ENCODE assay signal across 39 cellular contexts in genomic region chr5:168702511-168702910, GRCh38.
"Had no signal": no experiment of that assay in that cellular context is flagged by ENCODE, and none has a peak within 500 bp of the region (broad histone marks: within the 10 kb centered on the region; RNA-seq: fewer than 3 reads in every experiment).

No MANE protein-coding gene starts in this region.

- H3K4me1 Mint-ChIP-seq: activated naive CD4-positive, alpha-beta T cell treated with anti-CD3 and anti-CD28 coated beads, Interleukin-2, amount 10 ng/mL, durations not matched to agents 7 days and 5 days; activated naive CD4-positive, alpha-beta T cell treated with anti-CD3 and anti-CD28 coated beads, Interleukin-2, amount 50 U/mL, for 24 hours; activated naive CD8-positive, alpha-beta T cell treated with anti-CD3 and anti-CD28 coated beads for 36 hours; activated naive CD8-positive, alpha-beta T cell treated with anti-CD3 and anti-CD28 coated beads, Interleukin-2, amount 10 ng/mL, durations not matched to agents 7 days and 5 days; activated naive CD8-positive, alpha-beta T cell treated with anti-CD3 and anti-CD28 coated beads, Interleukin-2, amount 50 U/mL, for 24 hours; activated T-helper 17 cell treated with anti-CD3 and anti-CD28 coated beads, Interleukin-2, amount 50 U/mL, for 72 hours; central memory CD8-positive, alpha-beta T cell had no signal

- ATAC-seq: activated naive CD4-positive, alpha-beta T cell treated with anti-CD3 and anti-CD28 coated beads, Interleukin-2, amount 50 U/mL, for 72 hours; activated naive CD8-positive, alpha-beta T cell treated with anti-CD3 and anti-CD28 coated beads, Interleukin-2, amount 50 U/mL, for 24 hours; activated T-cell treated with anti-CD3 and anti-CD28 coated beads, Interleukin-2, amount 50 U/mL, for 4 hours; activated T-cell treated with anti-CD3 and anti-CD28 coated beads, Interleukin-2, amount 50 U/mL, for 72 hours; activated T-helper 17 cell treated with anti-CD3 and anti-CD28 coated beads, Interleukin-2, amount 50 U/mL, for 72 hours; body of pancreas had no signal

- H3K4me1 ChIP-seq: body of pancreas had no signal

- H3K4me3 Mint-ChIP-seq: activated naive CD4-positive, alpha-beta T cell treated with anti-CD3 and anti-CD28 coated beads for 36 hours; activated naive CD4-positive, alpha-beta T cell treated with anti-CD3 and anti-CD28 coated beads, Interleukin-2, amount 10 ng/mL, durations not matched to agents 7 days and 5 days; activated naive CD4-positive, alpha-beta T cell treated with anti-CD3 and anti-CD28 coated beads, Interleukin-2, amount 50 U/mL, for 24 hours; activated naive CD8-positive, alpha-beta T cell; activated naive CD8-positive, alpha-beta T cell treated with anti-CD3 and anti-CD28 coated beads for 36 hours; activated naive CD8-positive, alpha-beta T cell treated with anti-CD3 and anti-CD28 coated beads, Interleukin-2, amount 10 ng/mL, durations not matched to agents 7 days and 5 days; activated naive CD8-positive, alpha-beta T cell treated with anti-CD3 and anti-CD28 coated beads, Interleukin-2, amount 50 U/mL, for 24 hours; activated T-cell treated with anti-CD3 and anti-CD28 coated beads, Interleukin-2, amount 50 U/mL, for 24 hours; activated T-cell treated with anti-CD3 and anti-CD28 coated beads, Interleukin-2, amount 50 U/mL, for 4 hours; activated T-cell treated with anti-CD3 and anti-CD28 coated beads, Interleukin-2, amount 50 U/mL, for 72 hours; activated T-helper 1 cell treated with anti-CD3 and anti-CD28 coated beads, Interleukin-12 subunit alpha, Interleukin-12 subunit beta, Interleukin-2, Interleukin-4 antibody, amounts not matched to agents 30 ng/mL and 10 ng/mL and 1 ng/mL, durations not matched to agents 14 hours and 24 hours and 36 hours; activated T-helper 17 cell treated with anti-CD3 and anti-CD28 coated beads, Interleukin-2, amount 50 U/mL, for 72 hours; brain; central memory CD8-positive, alpha-beta T cell had no signal

- H3K9me3 Mint-ChIP-seq: activated naive CD4-positive, alpha-beta T cell treated with anti-CD3 and anti-CD28 coated beads for 36 hours; activated naive CD4-positive, alpha-beta T cell treated with anti-CD3 and anti-CD28 coated beads, Interleukin-2, amount 10 ng/mL, durations not matched to agents 7 days and 5 days; activated naive CD4-positive, alpha-beta T cell treated with anti-CD3 and anti-CD28 coated beads, Interleukin-2, amount 50 U/mL, for 24 hours; activated naive CD4-positive, alpha-beta T cell treated with anti-CD3 and anti-CD28 coated beads, Interleukin-2, amount 50 U/mL, for 72 hours; activated naive CD8-positive, alpha-beta T cell treated with anti-CD3 and anti-CD28 coated beads for 36 hours; activated naive CD8-positive, alpha-beta T cell treated with anti-CD3 and anti-CD28 coated beads, Interleukin-2, amount 10 ng/mL, durations not matched to agents 7 days and 5 days; activated naive CD8-positive, alpha-beta T cell treated with anti-CD3 and anti-CD28 coated beads, Interleukin-2, amount 50 U/mL, for 24 hours; activated T-cell treated with anti-CD3 and anti-CD28 coated beads, Interleukin-2, amount 50 U/mL, for 24 hours; activated T-cell treated with anti-CD3 and anti-CD28 coated beads, Interleukin-2, amount 50 U/mL, for 4 hours; activated T-cell treated with anti-CD3 and anti-CD28 coated beads, Interleukin-2, amount 50 U/mL, for 72 hours; activated T-helper 1 cell treated with anti-CD3 and anti-CD28 coated beads, Interleukin-12 subunit alpha, Interleukin-12 subunit beta, Interleukin-2, Interleukin-4 antibody, amounts not matched to agents 30 ng/mL and 10 ng/mL and 1 ng/mL, durations not matched to agents 14 hours and 24 hours and 36 hours; activated T-helper 17 cell treated with anti-CD3 and anti-CD28 coated beads, Interleukin-2, amount 50 U/mL, for 72 hours; activated T-helper 2 cell treated with anti-CD3 and anti-CD28 coated beads, Interferon-gamma antibody, Interleukin-2, Interleukin-4, amounts not matched to agents 10 μg/mL and 5 μg/mL and 100 μg/mL, durations not matched to agents 14 hours and 24 hours and 36 hours; brain; central memory CD8-positive, alpha-beta T cell had no signal

- DNase-seq: activated effector memory CD4-positive, alpha-beta T cell treated with anti-CD3 and anti-CD28 coated beads, Interleukin-2, amount 50 U/mL, for 16 hours; activated effector memory CD4-positive, alpha-beta T cell treated with Interleukin-2 at 50 U/mL for 16 hours; activated gamma-delta T cell; activated gamma-delta T cell treated with Interleukin-2 at 50 U/mL for 16 hours; activated naive CD4-positive, alpha-beta T cell; activated naive CD4-positive, alpha-beta T cell treated with anti-CD3 and anti-CD28 coated beads for 36 hours; activated naive CD4-positive, alpha-beta T cell treated with anti-CD3 and anti-CD28 coated beads, Interleukin-2, amount 10 ng/mL, durations not matched to agents 7 days and 5 days; activated naive CD4-positive, alpha-beta T cell treated with Interleukin-2 at 50 U/mL for 16 hours; activated naive CD8-positive, alpha-beta T cell treated with anti-CD3 and anti-CD28 coated beads for 36 hours; activated naive CD8-positive, alpha-beta T cell treated with anti-CD3 and anti-CD28 coated beads, Interleukin-2, amount 10 ng/mL, durations not matched to agents 7 days and 5 days; activated naive CD8-positive, alpha-beta T cell treated with anti-CD3 and anti-CD28 coated beads, Interleukin-2, amount 50 U/mL, for 24 hours; activated T-cell treated with anti-CD3 and anti-CD28 coated beads, Interleukin-2, amount 50 U/mL, for 1 hour; activated T-cell treated with anti-CD3 and anti-CD28 coated beads, Interleukin-2, amount 50 U/mL, for 24 hours; activated T-cell treated with anti-CD3 and anti-CD28 coated beads, Interleukin-2, amount 50 U/mL, for 4 hours; activated T-cell treated with anti-CD3 and anti-CD28 coated beads, Interleukin-2, amount 50 U/mL, for 48 hours; activated T-cell treated with anti-CD3 and anti-CD28 coated beads, Interleukin-2, amount 50 U/mL, for 72 hours; adrenal gland; amniotic stem cell; amygdala; anterior cingulate cortex; aorta; body of pancreas; brain microvascular endothelial cell; caudate nucleus; central memory CD4-positive, alpha-beta T cell; cerebellar nuclear complex had no signal

- H3K36me3 ChIP-seq: adrenal gland, brain microvascular endothelial cell, breast epithelium had no signal

- H3K27me3 ChIP-seq: adrenal gland, ascending aorta, body of pancreas, brain microvascular endothelial cell, breast epithelium, cardiac muscle cell had no signal

- H3K36me3 Mint-ChIP-seq: activated naive CD4-positive, alpha-beta T cell treated with anti-CD3 and anti-CD28 coated beads, Interleukin-2, amount 10 ng/mL, durations not matched to agents 7 days and 5 days; activated naive CD4-positive, alpha-beta T cell treated with anti-CD3 and anti-CD28 coated beads, Interleukin-2, amount 50 U/mL, for 24 hours; activated naive CD4-positive, alpha-beta T cell treated with anti-CD3 and anti-CD28 coated beads, Interleukin-2, amount 50 U/mL, for 72 hours; activated naive CD8-positive, alpha-beta T cell; activated naive CD8-positive, alpha-beta T cell treated with anti-CD3 and anti-CD28 coated beads for 36 hours; activated naive CD8-positive, alpha-beta T cell treated with anti-CD3 and anti-CD28 coated beads, Interleukin-2, amount 10 ng/mL, durations not matched to agents 7 days and 5 days; brain had no signal

- H3K9me3 ChIP-seq: adrenal gland, ascending aorta, body of pancreas, breast epithelium had no signal

- H3K27ac Mint-ChIP-seq: activated naive CD4-positive, alpha-beta T cell treated with anti-CD3 and anti-CD28 coated beads for 36 hours; activated naive CD4-positive, alpha-beta T cell treated with anti-CD3 and anti-CD28 coated beads, Interleukin-2, amount 10 ng/mL, durations not matched to agents 7 days and 5 days; activated naive CD4-positive, alpha-beta T cell treated with anti-CD3 and anti-CD28 coated beads, Interleukin-2, amount 50 U/mL, for 24 hours; activated naive CD8-positive, alpha-beta T cell; activated naive CD8-positive, alpha-beta T cell treated with anti-CD3 and anti-CD28 coated beads for 36 hours; activated naive CD8-positive, alpha-beta T cell treated with anti-CD3 and anti-CD28 coated beads, Interleukin-2, amount 10 ng/mL, durations not matched to agents 7 days and 5 days; activated naive CD8-positive, alpha-beta T cell treated with anti-CD3 and anti-CD28 coated beads, Interleukin-2, amount 50 U/mL, for 24 hours; activated T-cell treated with anti-CD3 and anti-CD28 coated beads, Interleukin-2, amount 50 U/mL, for 24 hours; activated T-cell treated with anti-CD3 and anti-CD28 coated beads, Interleukin-2, amount 50 U/mL, for 72 hours; activated T-helper 1 cell treated with anti-CD3 and anti-CD28 coated beads, Interleukin-12 subunit alpha, Interleukin-12 subunit beta, Interleukin-2, Interleukin-4 antibody, amounts not matched to agents 30 ng/mL and 10 ng/mL and 1 ng/mL, durations not matched to agents 14 hours and 24 hours and 36 hours; activated T-helper 17 cell treated with anti-CD3 and anti-CD28 coated beads, Interleukin-2, amount 50 U/mL, for 72 hours; activated T-helper 2 cell treated with anti-CD3 and anti-CD28 coated beads, Interferon-gamma antibody, Interleukin-2, Interleukin-4, amounts not matched to agents 10 μg/mL and 5 μg/mL and 100 μg/mL, durations not matched to agents 14 hours and 24 hours and 36 hours; brain had no signal

- H3K27me3 Mint-ChIP-seq: activated naive CD4-positive, alpha-beta T cell treated with anti-CD3 and anti-CD28 coated beads, Interleukin-2, amount 50 U/mL, for 24 hours; activated naive CD8-positive, alpha-beta T cell; activated naive CD8-positive, alpha-beta T cell treated with anti-CD3 and anti-CD28 coated beads for 36 hours; activated T-cell treated with anti-CD3 and anti-CD28 coated beads, Interleukin-2, amount 50 U/mL, for 24 hours; activated T-helper 17 cell treated with anti-CD3 and anti-CD28 coated beads, Interleukin-2, amount 50 U/mL, for 72 hours had no signal

- H3K27ac ChIP-seq: adrenal gland, ascending aorta, body of pancreas, brain microvascular endothelial cell, breast epithelium, cardiac muscle cell had no signal

- H3K4me3 ChIP-seq: adrenal gland, ascending aorta, body of pancreas, breast epithelium, cardiac muscle cell had no signal

- FAIRE-seq: astrocyte, bronchial epithelial cell had no signal
